Comparison of ENCODE assay signal across 26 cellular contexts in the genomic region with DNA sequence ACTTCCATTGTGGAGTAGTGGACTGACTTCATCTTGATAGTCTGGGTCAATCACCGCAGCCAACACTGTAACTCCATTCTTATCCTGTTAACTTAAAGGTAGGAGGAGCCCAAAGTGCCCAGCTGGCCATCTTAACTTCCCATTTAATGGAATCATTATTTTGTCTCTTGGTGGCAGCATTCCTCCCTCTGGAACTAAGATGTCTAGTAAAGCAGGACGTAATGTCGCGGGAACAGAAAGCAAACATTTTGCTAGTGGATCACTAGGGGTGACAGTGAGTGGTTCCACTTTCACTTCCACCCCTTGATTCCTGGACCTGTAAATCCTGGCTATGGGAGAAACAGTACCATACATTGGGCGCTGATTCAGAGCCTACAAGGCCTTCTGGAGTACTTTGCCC.
"Had no signal": no experiment of that assay in that cellular context is flagged by ENCODE, and none has a peak within 500 bp of the region (broad histone marks: within the 10 kb centered on the region; RNA-seq: fewer than 3 reads in every experiment).

No MANE protein-coding gene starts in this region.

- ATAC-seq: activated CD4-positive, alpha-beta T cell treated with anti-CD3 and anti-CD28 coated beads for 36 hours; activated CD8-positive, alpha-beta memory T cell treated with anti-CD3 and anti-CD28 coated beads, Interleukin-2, amount 10 ng/mL, durations not matched to agents 7 days and 5 days; activated CD8-positive, alpha-beta T cell treated with anti-CD3 and anti-CD28 coated beads, Interleukin-2, amount 10 ng/mL, durations not matched to agents 7 days and 5 days; activated naive CD4-positive, alpha-beta T cell treated with anti-CD3 and anti-CD28 coated beads, Interleukin-2, amount 50 U/mL, for 72 hours; effector memory CD8-positive, alpha-beta T cell; gastroesophageal sphincter; T-helper 17 cell had no signal

- DNase-seq: activated CD4-positive, alpha-beta memory T cell treated with anti-CD3 and anti-CD28 coated beads for 36 hours; activated CD4-positive, alpha-beta T cell treated with anti-CD3 and anti-CD28 coated beads for 36 hours; activated CD4-positive, alpha-beta T cell treated with anti-CD3 and anti-CD28 coated beads, Interleukin-2, amount 10 ng/mL, durations not matched to agents 24 days and 14 days; activated CD4-positive, CD25-positive, alpha-beta regulatory T cell; activated CD4-positive, CD25-positive, alpha-beta regulatory T cell treated with anti-CD3 and anti-CD28 coated beads, Interleukin-2, amount 50 U/mL, for 72 hours; activated CD8-positive, alpha-beta memory T cell treated with anti-CD3 and anti-CD28 coated beads, Interleukin-2, amount 10 ng/mL, durations not matched to agents 7 days and 5 days; activated CD8-positive, alpha-beta memory T cell treated with anti-CD3 and anti-CD28 coated beads, Interleukin-2, amount 50 U/mL, for 4 hours; activated CD8-positive, alpha-beta T cell treated with anti-CD3 and anti-CD28 coated beads, Interleukin-2, amount 10 ng/mL, durations not matched to agents 7 days and 5 days; activated effector memory CD4-positive, alpha-beta T cell treated with anti-CD3 and anti-CD28 coated beads, Interleukin-2, amount 50 U/mL, for 16 hours; activated naive CD4-positive, alpha-beta T cell; activated naive CD4-positive, alpha-beta T cell treated with anti-CD3 and anti-CD28 coated beads, Interleukin-2, amount 10 ng/mL, durations not matched to agents 7 days and 5 days; activated naive CD8-positive, alpha-beta T cell treated with anti-CD3 and anti-CD28 coated beads, Interleukin-2, amount 10 ng/mL, durations not matched to agents 7 days and 5 days; activated T-cell treated with anti-CD3 and anti-CD28 coated beads, Interleukin-2, amount 50 U/mL, for 1 hour; activated T-cell treated with anti-CD3 and anti-CD28 coated beads, Interleukin-2, amount 50 U/mL, for 48 hours; cortex of kidney; dermis blood vessel endothelial cell; effector CD4-positive, alpha-beta T cell; effector memory CD8-positive, alpha-beta T cell; erythroblast; esophagus squamous epithelium; foreskin melanocyte; T-helper 1 cell; T-helper 17 cell; T1000 had no signal
